Comparison of ENCODE assay signal across 8 cellular contexts in the genomic region with DNA sequence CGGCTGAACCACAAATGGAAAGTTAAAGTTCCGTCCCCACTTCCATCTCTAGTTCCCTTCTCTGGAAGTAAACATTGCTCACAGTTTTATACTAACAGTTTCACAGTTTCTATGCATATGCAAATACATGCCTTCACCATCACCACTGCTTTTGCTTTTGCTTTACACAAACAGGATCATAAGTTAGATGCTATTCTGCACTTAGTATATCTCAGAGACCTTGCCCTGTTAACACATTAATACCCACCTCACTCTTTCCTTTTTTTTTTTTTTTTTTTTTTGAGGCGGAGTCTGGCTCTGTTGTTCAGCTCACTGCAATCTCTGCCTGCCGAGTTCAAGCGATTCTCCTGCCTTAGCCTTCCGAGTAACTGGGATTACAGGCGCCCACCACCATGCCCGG. TPM values are rescaled to one million over a fixed set of nuclear protein-coding genes. Genes with fewer than 3 reads are reported as not detected.
DNase-seq lines count a peak whose midpoint lies in the region; ATAC-seq and TF ChIP-seq lines count a peak whose summit lies in the region.

No MANE protein-coding gene starts in this region.

- H3K27ac Mint-ChIP-seq in activated CD8-positive, alpha-beta T cell treated with anti-CD3 and anti-CD28 coated beads for 36 hours = peak overlapping the region; percentile 97
- peak overlapping the region; percentile 93 for H3K27ac Mint-ChIP-seq in stimulated activated memory B cell treated with anti-CD40 and anti-IgM and Interleukin-4, amounts not matched to agents 10 μg/mL and 1 μg/mL and 100 μg/mL, for 72 hours

- no peaks in the 10 kb centered on the region for H3K9me3 Mint-ChIP-seq in activated T-cell treated with anti-CD3 and anti-CD28 coated beads, Interleukin-2, amount 50 U/mL, for 4 hours
- H3K9me3 Mint-ChIP-seq in activated CD8-positive, alpha-beta T cell treated with anti-CD3 and anti-CD28 coated beads for 36 hours = no peaks in the 10 kb centered on the region
- H3K9me3 Mint-ChIP-seq in stimulated activated memory B cell treated with anti-CD40 and anti-IgM and Interleukin-4, amounts not matched to agents 10 μg/mL and 1 μg/mL and 100 μg/mL, for 72 hours = no peaks in the 10 kb centered on the region

- peak overlapping the region; percentile 94 for H3K4me3 Mint-ChIP-seq in activated T-cell treated with anti-CD3 and anti-CD28 coated beads, Interleukin-2, amount 50 U/mL, for 4 hours
- H3K4me3 Mint-ChIP-seq in activated CD8-positive, alpha-beta T cell treated with anti-CD3 and anti-CD28 coated beads for 36 hours = peak overlapping the region; percentile 92
- H3K4me3 Mint-ChIP-seq in stimulated activated memory B cell treated with anti-CD40 and anti-IgM and Interleukin-4, amounts not matched to agents 10 μg/mL and 1 μg/mL and 100 μg/mL, for 72 hours = peak overlapping the region; percentile 97

- POLR2A ChIA-PET in activated CD8-positive, alpha-beta T cell treated with anti-CD3 and anti-CD28 coated beads for 36 hours (lab: Charles Lee) = interaction anchor here (0.6 to 4.7 kb wide), 5 partner anchors 16 to 70 kb away, joined by 3 to 43 read pairs (median 23); a partner anchor contains a TSS

- H3K4me1 Mint-ChIP-seq in activated T-cell treated with anti-CD3 and anti-CD28 coated beads, Interleukin-2, amount 50 U/mL, for 4 hours (ENCODE audit: low read depth) = peaks cover 49% of the 10 kb centered on the region
- H3K4me1 Mint-ChIP-seq in activated CD8-positive, alpha-beta T cell treated with anti-CD3 and anti-CD28 coated beads for 36 hours (ENCODE audit: low read depth) = peaks cover 41% of the 10 kb centered on the region
- peaks cover 48% of the 10 kb centered on the region for H3K4me1 Mint-ChIP-seq in stimulated activated memory B cell treated with anti-CD40 and anti-IgM and Interleukin-4, amounts not matched to agents 10 μg/mL and 1 μg/mL and 100 μg/mL, for 72 hours

- no peak for DNase-seq in activated T-cell treated with anti-CD3 and anti-CD28 coated beads, Interleukin-2, amount 50 U/mL, for 4 hours
- DNase-seq in activated T-cell treated with anti-CD3 and anti-CD28 coated beads for 4 hours (no peak), DMS53 treated with DMSO at 0.1 percent for 48 hours (lab: John Stamatoyannopoulos, UW; ENCODE audit: unreplicated experiment) (no peak), DMS 273 treated with DMSO at 0.1 percent for 48 hours (lab: John Stamatoyannopoulos, UW) (no peak)
- DNase-seq in activated CD8-positive, alpha-beta T cell treated with anti-CD3 and anti-CD28 coated beads for 36 hours = no peak

- no peaks in the 10 kb centered on the region for H3K27me3 Mint-ChIP-seq in activated T-cell treated with anti-CD3 and anti-CD28 coated beads, Interleukin-2, amount 50 U/mL, for 4 hours (ENCODE audit: low read depth)
- H3K27me3 Mint-ChIP-seq in activated CD8-positive, alpha-beta T cell treated with anti-CD3 and anti-CD28 coated beads for 36 hours = no peaks in the 10 kb centered on the region
- no peaks in the 10 kb centered on the region for H3K27me3 Mint-ChIP-seq in stimulated activated memory B cell treated with anti-CD40 and anti-IgM and Interleukin-4, amounts not matched to agents 10 μg/mL and 1 μg/mL and 100 μg/mL, for 72 hours

- CTCF ChIA-PET in activated CD8-positive, alpha-beta T cell treated with anti-CD3 and anti-CD28 coated beads for 36 hours (lab: Charles Lee) = interaction anchor here (1.0 to 3.9 kb wide), 4 partner anchors 12 to 195 kb away, joined by 3 to 72 read pairs (median 18); a partner anchor contains a TSS

- H3K36me3 Mint-ChIP-seq in activated T-cell treated with anti-CD3 and anti-CD28 coated beads, Interleukin-2, amount 50 U/mL, for 4 hours (ENCODE audit: insufficient read depth) = peaks cover 13% of the 10 kb centered on the region
- H3K36me3 Mint-ChIP-seq in activated CD8-positive, alpha-beta T cell treated with anti-CD3 and anti-CD28 coated beads for 36 hours (ENCODE audit: low read depth) = peaks cover 8% of the 10 kb centered on the region
- peaks cover 16% of the 10 kb centered on the region for H3K36me3 Mint-ChIP-seq in stimulated activated memory B cell treated with anti-CD40 and anti-IgM and Interleukin-4, amounts not matched to agents 10 μg/mL and 1 μg/mL and 100 μg/mL, for 72 hours

- peak; percentile 47 to 58 for ATAC-seq in activated T-cell treated with anti-CD3 and anti-CD28 coated beads, Interleukin-2, amount 50 U/mL, for 4 hours
- peak; percentile 68 for ATAC-seq in HG03066 (IDR thresholded peaks at IDR 0.05; ENCODE audit: low read depth, unreplicated experiment)
- ATAC-seq in activated CD8-positive, alpha-beta T cell treated with anti-CD3 and anti-CD28 coated beads for 36 hours = peak; percentile 11
- peak; percentile 76 for ATAC-seq in stimulated activated memory B cell treated with anti-CD40 and anti-IgM and Interleukin-4, amounts not matched to agents 10 μg/mL and 1 μg/mL and 100 μg/mL, for 72 hours

- TF ChIP-seq CTCF in activated CD8-positive, alpha-beta T cell treated with anti-CD3 and anti-CD28 coated beads for 36 hours (IDR thresholded peaks at IDR 0.05) = no peak

- H3K4me3 ChIP-seq in iPS-11a (ENCODE audit: low read depth, low read length) = peak overlapping the region; percentile 81

- intact Hi-C loops in activated CD8-positive, alpha-beta T cell treated with anti-CD3 and anti-CD28 coated beads for 36 hours (cut with micrococcal nuclease) = loop anchor here (2.0 to 5.0 kb wide), 3 partner anchors 42 to 200 kb away; a partner anchor contains a TSS

RNA-seq across cellular contexts. Expression of a gene that starts 0.9 kb away (rescaled TPM):
- total RNA-seq in activated T-cell treated with anti-CD3 and anti-CD28 coated beads, Interleukin-2, amount 50 U/mL, for 4 hours = 10 to 100 TPM; 14.7 to 21.7 (median 19.3) TPM
- 10 to 100 TPM; 22.8 to 25.3 TPM for total RNA-seq in activated CD8-positive, alpha-beta T cell treated with anti-CD3 and anti-CD28 coated beads for 36 hours

RNA-seq across cellular contexts. Expression of a gene that starts 23.5 kb away (rescaled TPM):
- total RNA-seq in activated T-cell treated with anti-CD3 and anti-CD28 coated beads, Interleukin-2, amount 50 U/mL, for 4 hours = under 1 TPM in 1 of 3 donors, not detected in 2; 0.05 TPM
- total RNA-seq in activated CD8-positive, alpha-beta T cell treated with anti-CD3 and anti-CD28 coated beads for 36 hours = under 1 TPM; 0.54 to 0.59 TPM

RNA-seq across cellular contexts. Expression of a gene that starts 42.2 kb away (rescaled TPM):
- total RNA-seq in activated T-cell treated with anti-CD3 and anti-CD28 coated beads, Interleukin-2, amount 50 U/mL, for 4 hours = 10 to 100 TPM; 73.4 to 86.5 (median 75.4) TPM
- 10 to 100 TPM; 39.5 to 40.7 TPM for total RNA-seq in activated CD8-positive, alpha-beta T cell treated with anti-CD3 and anti-CD28 coated beads for 36 hours

RNA-seq across cellular contexts. Expression of a gene that starts 42.6 kb away (rescaled TPM):
- total RNA-seq in activated T-cell treated with anti-CD3 and anti-CD28 coated beads, Interleukin-2, amount 50 U/mL, for 4 hours = 100 to 1,000 TPM; 265 to 309 (median 300) TPM
- 100 to 1,000 TPM; 196 to 211 TPM for total RNA-seq in activated CD8-positive, alpha-beta T cell treated with anti-CD3 and anti-CD28 coated beads for 36 hours

RNA-seq across cellular contexts. Expression of a gene that starts 48.8 kb away (rescaled TPM):
- 10 to 100 TPM; 33.6 to 43.4 (median 39.9) TPM for total RNA-seq in activated T-cell treated with anti-CD3 and anti-CD28 coated beads, Interleukin-2, amount 50 U/mL, for 4 hours
- 10 to 100 TPM; 21.0 to 27.3 TPM for total RNA-seq in activated CD8-positive, alpha-beta T cell treated with anti-CD3 and anti-CD28 coated beads for 36 hours

Comparison
In these comparisons a context has a peak if more than half of its experiments do, and no peak if none do; other contexts are left out.
1. ATAC-seq: peak in every context shown above with its lines; median percentile 76 in stimulated activated memory B cell treated with anti-CD40 and anti-IgM and Interleukin-4, amounts not matched to agents 10 μg/mL and 1 μg/mL and 100 μg/mL, for 72 hours; 68 in HG03066; 52 in activated T-cell treated with anti-CD3 and anti-CD28 coated beads, Interleukin-2, amount 50 U/mL, for 4 hours; 11 in activated CD8-positive, alpha-beta T cell treated with anti-CD3 and anti-CD28 coated beads for 36 hours.